ENCODE assay signal across 1 cellular context in genomic region chr6:111242452-111242851, GRCh38.
TF ChIP-seq lines count a peak whose summit lies in the region.

No MANE protein-coding gene starts in this region.

TF ChIP-seq in K562, 482 proteins besides CTCF, POLR2A, EP300 and RAD21:
- TF ChIP-seq MITF (IDR thresholded peaks at IDR 0.05) (no peak), FOSL1 (tag; conservative IDR thresholded peaks at IDR 0.05) (peak; percentile 67)
